2 cellular contexts compared by ENCODE assay signal in the genomic region with DNA sequence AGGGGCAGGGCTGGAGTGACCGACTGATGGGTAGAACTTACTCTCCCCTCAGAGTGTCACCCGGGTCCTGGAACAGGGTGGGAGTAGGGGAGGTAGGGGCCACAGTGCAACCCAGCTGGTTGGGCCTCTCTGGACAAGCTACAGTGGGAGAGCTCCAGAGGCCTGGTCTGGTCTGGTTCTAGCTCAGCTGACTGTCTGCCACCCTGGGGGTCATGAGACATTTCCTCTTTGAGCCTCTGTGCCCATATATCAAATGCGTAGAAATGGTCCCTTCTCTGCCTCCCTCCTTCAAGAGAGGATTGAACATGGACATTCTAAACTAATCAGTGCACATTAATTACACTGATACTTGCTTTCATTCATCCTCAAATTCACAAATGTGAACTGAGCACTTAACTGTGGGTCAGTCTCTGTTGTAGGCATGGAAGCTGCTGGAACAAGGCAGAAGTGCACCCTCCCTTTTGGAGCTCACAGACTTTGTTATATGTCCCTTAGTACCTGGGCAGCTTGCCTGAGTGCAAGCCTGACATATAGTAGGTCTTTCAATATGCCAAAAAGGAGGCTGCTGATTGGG.
TF ChIP-seq lines count a peak whose summit lies in the region.

No MANE protein-coding gene starts in this region.

TF ChIP-seq in GM12891, 5 proteins besides CTCF, POLR2A, EP300 and RAD21:
- TF ChIP-seq POU2F2 (IDR thresholded peaks at IDR 0.05; ENCODE audit: low read depth, low read length): no peak
- TF ChIP-seq TAF1 (IDR thresholded peaks at IDR 0.05; ENCODE audit: low read depth, low read length): no peak
- no peak for TF ChIP-seq PAX5 (IDR thresholded peaks at IDR 0.05; ENCODE audit: insufficient read depth, low read length, severe bottlenecking)
- no peak for TF ChIP-seq POLR2AphosphoS5 (IDR thresholded peaks at IDR 0.05; ENCODE audit: low read depth, low read length)
- no peak for TF ChIP-seq SPI1 (IDR thresholded peaks at IDR 0.05; ENCODE audit: low read depth, low read length)
TF ChIP-seq in GM12891: peak in this region for 0.

TF ChIP-seq in K562, 482 proteins besides CTCF, POLR2A, EP300 and RAD21:
- TF ChIP-seq CREB1 (IDR thresholded peaks at IDR 0.05) (no peak), CREB1 (CRISPR knock-in tag; IDR thresholded peaks at IDR 0.05) (no peak), PRPF4 (IDR thresholded peaks at IDR 0.05; ENCODE audit: insufficient read depth, low read depth, low read length, poor library complexity, severe bottlenecking) (no peak), GABPA (tag; conservative IDR thresholded peaks at IDR 0.05; ENCODE audit: low read depth) (no peak), MECOM (CRISPR knock-in tag; IDR thresholded peaks at IDR 0.05) (no peak), SREBF2 (CRISPR knock-in tag; IDR thresholded peaks at IDR 0.05) (no peak), ZNF274 (IDR thresholded peaks at IDR 0.05; ENCODE audit: borderline replicate concordance, low read depth, low read length) (no peak), ZNF584 (CRISPR knock-in tag; IDR thresholded peaks at IDR 0.05; ENCODE audit: low read depth) (no peak), NR2F6 (CRISPR knock-in tag; IDR thresholded peaks at IDR 0.05) (no peak), ZNF444 (CRISPR knock-in tag; IDR thresholded peaks at IDR 0.05) (no peak)
- TF ChIP-seq, protein P1, sequence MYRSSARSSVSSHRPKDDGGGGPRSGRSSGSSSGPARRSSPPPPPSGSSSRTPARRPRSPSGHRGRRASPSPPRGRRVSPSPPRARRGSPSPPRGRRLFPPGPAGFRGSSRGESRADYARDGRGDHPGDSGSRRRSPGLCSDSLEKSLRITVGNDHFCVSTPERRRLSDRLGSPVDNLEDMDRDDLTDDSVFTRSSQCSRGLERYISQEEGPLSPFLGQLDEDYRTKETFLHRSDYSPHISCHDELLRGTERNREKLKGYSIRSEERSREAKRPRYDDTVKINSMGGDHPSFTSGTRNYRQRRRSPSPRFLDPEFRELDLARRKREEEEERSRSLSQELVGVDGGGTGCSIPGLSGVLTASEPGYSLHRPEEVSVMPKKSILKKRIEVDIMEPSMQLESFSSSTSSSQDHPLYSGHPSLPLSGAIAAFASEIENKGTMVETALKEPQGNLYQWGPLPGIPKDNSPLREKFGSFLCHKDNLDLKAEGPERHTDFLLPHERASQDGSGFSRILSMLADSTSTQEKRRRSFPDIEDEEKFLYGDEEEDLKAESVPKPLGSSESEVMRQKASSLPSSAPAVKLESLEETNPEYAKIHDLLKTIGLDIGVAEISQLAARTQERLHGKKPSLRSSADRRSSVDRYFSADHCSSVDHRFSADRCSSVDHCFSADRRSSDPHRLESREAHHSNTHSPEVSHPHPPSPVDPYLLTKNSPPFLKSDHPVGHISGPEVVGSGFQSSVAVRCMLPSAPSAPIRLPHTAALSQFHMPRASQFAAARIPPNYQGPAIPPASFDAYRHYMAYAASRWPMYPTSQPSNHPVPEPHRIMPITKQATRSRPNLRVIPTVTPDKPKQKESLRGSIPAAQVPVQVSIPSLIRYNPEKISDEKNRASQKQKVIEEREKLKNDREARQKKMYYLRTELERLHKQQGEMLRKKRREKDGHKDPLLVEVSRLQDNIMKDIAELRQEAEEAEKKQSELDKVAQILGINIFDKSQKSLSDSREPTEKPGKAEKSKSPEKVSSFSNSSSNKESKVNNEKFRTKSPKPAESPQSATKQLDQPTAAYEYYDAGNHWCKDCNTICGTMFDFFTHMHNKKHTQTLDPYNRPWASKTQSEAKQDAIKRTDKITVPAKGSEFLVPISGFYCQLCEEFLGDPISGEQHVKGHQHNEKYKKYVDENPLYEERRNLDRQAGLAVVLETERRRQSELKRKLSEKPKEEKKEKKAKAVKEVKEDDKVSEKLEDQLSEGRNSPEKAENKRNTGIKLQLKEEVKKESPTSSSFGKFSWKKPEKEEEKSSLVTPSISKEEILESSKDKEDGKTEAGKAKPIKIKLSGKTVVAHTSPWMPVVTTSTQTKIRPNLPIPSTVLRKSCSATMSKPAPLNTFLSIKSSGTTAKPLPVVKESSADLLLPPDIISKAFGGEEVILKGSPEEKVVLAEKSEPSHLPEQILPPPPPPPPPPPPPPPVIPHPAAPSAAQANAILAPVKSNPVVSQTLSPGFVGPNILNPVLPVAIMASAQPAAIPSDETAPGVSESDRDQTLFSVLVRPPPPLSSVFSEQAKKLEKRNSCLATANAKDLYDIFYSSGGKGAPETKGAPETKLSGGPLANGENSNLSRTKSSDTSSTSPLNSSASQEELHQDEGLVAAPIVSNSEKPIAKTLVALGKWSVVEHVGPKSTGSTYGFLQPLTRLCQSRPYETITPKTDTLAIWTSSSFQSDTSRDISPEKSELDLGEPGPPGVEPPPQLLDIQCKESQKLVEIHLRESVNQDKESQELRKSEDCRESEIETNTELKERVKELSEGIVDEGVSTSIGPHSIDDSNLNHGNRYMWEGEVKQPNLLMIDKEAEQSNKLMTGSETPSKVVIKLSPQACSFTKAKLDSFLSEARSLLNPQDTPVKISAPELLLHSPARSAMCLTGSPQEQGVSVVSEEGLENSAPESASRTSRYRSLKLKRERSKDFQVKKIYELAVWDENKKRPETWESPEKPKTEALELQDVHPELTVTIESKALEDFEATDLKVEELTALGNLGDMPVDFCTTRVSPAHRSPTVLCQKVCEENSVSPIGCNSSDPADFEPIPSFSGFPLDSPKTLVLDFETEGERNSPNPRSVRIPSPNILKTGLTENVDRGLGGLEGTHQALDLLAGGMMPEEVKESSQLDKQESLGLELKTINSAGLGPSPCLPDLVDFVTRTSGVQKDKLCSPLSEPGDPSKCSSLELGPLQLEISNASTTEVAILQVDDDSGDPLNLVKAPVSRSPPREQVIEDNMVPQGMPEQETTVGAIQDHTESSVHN (IDR thresholded peaks at IDR 0.05; ENCODE audit: borderline replicate concordance in 1 of 2, low read depth in 1 of 2): no peak
